8 cellular contexts compared by ENCODE assay signal in genomic region chr1:165686121-165686970, GRCh38.
A peak's percentile ranks its signal among the peaks of the same experiment; 100 is the strongest.
DNase-seq lines count a peak whose midpoint lies in the region; ATAC-seq and TF ChIP-seq lines count a peak whose summit lies in the region.

No MANE protein-coding gene starts in this region.

- H3K79me2 ChIP-seq in Loucy (ENCODE audit: insufficient read depth, low read length), result peaks cover 82% of the 10 kb centered on the region

- peaks cover 23% of the 10 kb centered on the region for H4K20me1 ChIP-seq in Loucy (ENCODE audit: insufficient read depth, low read length, poor library complexity, severe bottlenecking)

- H3K9ac ChIP-seq in Loucy (ENCODE audit: low read depth, low read length, poor library complexity, severe bottlenecking), result peak overlapping the region; percentile 10

- peak; percentile 34 for TF ChIP-seq CTCF in GM10266 (IDR thresholded peaks at IDR 0.05; ENCODE audit: control insufficient read depth, insufficient read depth, low read depth, missing control alignments)
- peak; percentile 69 for TF ChIP-seq CTCF in Loucy (conservative IDR thresholded peaks at IDR 0.05; ENCODE audit: low read length)

- H3K9me3 ChIP-seq in Loucy (ENCODE audit: insufficient read depth, low read depth, low read length), result no peaks in the 10 kb centered on the region

- no peak overlapping the region for H2AFZ ChIP-seq in Loucy (ENCODE audit: low read length)

- no peak for TF ChIP-seq POLR2A in erythroblast (IDR thresholded peaks at IDR 0.05; ENCODE audit: low read length)

- DNase-seq in GM10266 (ENCODE audit: extremely low spot score), result peak; percentile 21
- DNase-seq in erythroblast (lab: John Stamatoyannopoulos, UW), result peak; percentile 38
- DNase-seq in glomerular visceral epithelial cell (ENCODE audit: extremely low spot score), result no peak
- DNase-seq in COLO829 (ENCODE audit: low spot score), result no peak
- DNase-seq in NCI-H748 treated with DMSO at 0.1 percent for 48 hours (lab: John Stamatoyannopoulos, UW), result no peak
- no peak for DNase-seq in LoVo (ENCODE audit: low spot score)

- H3F3A ChIP-seq in Loucy (ENCODE audit: low read depth), result no peaks in the 10 kb centered on the region

- peaks cover 35% of the 10 kb centered on the region for H3K36me3 ChIP-seq in Loucy (ENCODE audit: insufficient read depth, low read length)

- no peaks in the 10 kb centered on the region for H3K9me2 ChIP-seq in Loucy (replicated peaks; ENCODE audit: low read depth, low read length)

- H3K4me2 ChIP-seq in Loucy (ENCODE audit: low read depth, low read length, poor library complexity, severe bottlenecking), result peak overlapping the region; percentile 29

- peak; percentile 84 for ATAC-seq in GM21390 (IDR thresholded peaks at IDR 0.05; ENCODE audit: unreplicated experiment)

- no peaks in the 10 kb centered on the region for H3K27me3 ChIP-seq in Loucy (ENCODE audit: insufficient read depth, low read length, poor library complexity, severe bottlenecking)

- H3K4me3 ChIP-seq in Loucy (ENCODE audit: low read length, poor library complexity, severe bottlenecking), result no peak overlapping the region

- H3K4me1 ChIP-seq in Loucy (ENCODE audit: insufficient read depth, low read length, poor library complexity, severe bottlenecking), result peaks cover 21% of the 10 kb centered on the region

Comparison
In these comparisons a context has a peak if more than half of its experiments do, and no peak if none do; other contexts are left out.
1. DNase-seq: peak in GM10266 (single experiment) and erythroblast (2 of 2); none in glomerular visceral epithelial cell (single experiment), COLO829 (single experiment), NCI-H748 treated with DMSO at 0.1 percent for 48 hours (single experiment) and LoVo (single experiment).